In the genomic region with DNA sequence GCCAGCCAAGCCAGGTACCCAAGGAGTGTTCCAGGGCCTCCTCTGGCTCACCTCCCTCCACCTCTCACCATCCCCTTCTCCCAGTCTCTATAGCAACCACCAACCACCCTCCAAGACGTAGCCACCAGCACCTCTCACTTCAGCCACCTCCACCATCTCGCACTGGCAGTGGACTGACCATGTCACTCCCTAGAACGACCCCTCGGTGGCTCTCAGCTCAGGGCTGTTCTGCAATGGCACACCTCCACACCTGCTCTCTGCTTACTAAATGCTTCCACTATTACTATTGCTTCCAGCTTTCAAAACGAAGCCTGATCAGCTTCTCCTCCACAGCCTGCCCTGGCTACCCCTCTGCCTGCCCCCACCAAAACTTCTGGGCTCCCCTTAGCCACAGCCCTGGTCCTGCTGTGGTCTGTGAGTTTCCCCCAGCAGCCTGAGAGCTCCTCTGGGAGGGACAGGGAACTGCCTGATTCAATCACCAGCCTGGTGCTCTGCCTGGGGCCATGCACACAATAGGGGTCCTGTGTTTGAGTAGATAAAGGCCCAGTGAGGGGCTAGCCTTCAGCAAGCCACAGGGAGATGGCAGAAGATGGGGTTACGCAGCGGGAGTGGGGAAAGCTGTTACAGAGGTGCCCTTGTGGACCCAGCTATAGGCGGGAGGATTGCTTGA, we compare ENCODE assay signal across 3 cellular contexts.
TF ChIP-seq lines count a peak whose summit lies in the region.

No MANE protein-coding gene starts in this region.

TF ChIP-seq in WTC11, 78 proteins besides CTCF, POLR2A, EP300 and RAD21:
- TF ChIP-seq IRF2 (CRISPR knock-in tag; IDR thresholded peaks at IDR 0.05; ENCODE audit: borderline replicate concordance, low read depth) (no peak), ZNF121 (CRISPR knock-in tag; IDR thresholded peaks at IDR 0.05) (0 out of 2 replicates have a peak, but pooled peaks have one; percentile 29), CBFB (CRISPR knock-in tag; IDR thresholded peaks at IDR 0.05; ENCODE audit: low read depth) (no peak), E2F5 (CRISPR knock-in tag; IDR thresholded peaks at IDR 0.05) (no peak), MAX (CRISPR knock-in tag; IDR thresholded peaks at IDR 0.05) (no peak)
- TF ChIP-seq, protein P1, sequence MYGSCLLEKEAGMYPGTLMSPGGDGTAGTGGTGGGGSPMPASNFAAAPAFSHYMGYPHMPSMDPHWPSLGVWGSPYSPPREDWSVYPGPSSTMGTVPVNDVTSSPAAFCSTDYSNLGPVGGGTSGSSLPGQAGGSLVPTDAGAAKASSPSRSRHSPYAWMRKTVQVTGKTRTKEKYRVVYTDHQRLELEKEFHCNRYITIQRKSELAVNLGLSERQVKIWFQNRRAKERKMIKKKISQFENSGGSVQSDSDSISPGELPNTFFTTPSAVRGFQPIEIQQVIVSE (CRISPR knock-in tag; IDR thresholded peaks at IDR 0.05; ENCODE audit: borderline replicate concordance), result no peak

TF ChIP-seq in neural cell, 6 proteins besides CTCF, POLR2A, EP300 and RAD21:
- TF ChIP-seq MXI1 (conservative IDR thresholded peaks at IDR 0.05; ENCODE audit: poor library complexity, severe bottlenecking) (no peak), POLR2AphosphoS5 (IDR thresholded peaks at IDR 0.05) (no peak), SMC3 (conservative IDR thresholded peaks at IDR 0.05; ENCODE audit: poor library complexity) (no peak), TAF1 (IDR thresholded peaks at IDR 0.05; ENCODE audit: low read depth) (no peak), EZH2 (IDR thresholded peaks at IDR 0.05; ENCODE audit: borderline replicate concordance, insufficient read depth, low read length, poor library complexity, severe bottlenecking) (no peak), REST (IDR thresholded peaks at IDR 0.05; ENCODE audit: borderline replicate concordance) (no peak)

TF ChIP-seq in HepG2, 621 proteins besides CTCF, POLR2A, EP300 and RAD21:
- no peak for TF ChIP-seq HHEX (CRISPR knock-in tag; IDR thresholded peaks at IDR 0.05)
- TF ChIP-seq HCFC1 (IDR thresholded peaks at IDR 0.05; ENCODE audit: low read depth, low read length), result no peak
- TF ChIP-seq BORCS8-MEF2B (CRISPR knock-in tag; IDR thresholded peaks at IDR 0.05), result no peak
- TF ChIP-seq STAG1 (CRISPR knock-in tag; IDR thresholded peaks at IDR 0.05), result no peak
- no peak for TF ChIP-seq KLF15 (CRISPR knock-in tag; IDR thresholded peaks at IDR 0.05; ENCODE audit: borderline replicate concordance)
- TF ChIP-seq ATF5 (CRISPR knock-in tag; IDR thresholded peaks at IDR 0.05; ENCODE audit: low read depth), result no peak
- no peak for TF ChIP-seq FOXC1 (CRISPR knock-in tag; IDR thresholded peaks at IDR 0.05; ENCODE audit: borderline replicate concordance)
- TF ChIP-seq STAT5B (CRISPR knock-in tag; IDR thresholded peaks at IDR 0.05), result no peak
- TF ChIP-seq ZKSCAN1 (IDR thresholded peaks at IDR 0.05; ENCODE audit: low read length), result no peak
- no peak for TF ChIP-seq SOX13 (IDR thresholded peaks at IDR 0.05)
- no peak for TF ChIP-seq SOX13 (CRISPR knock-in tag; conservative IDR thresholded peaks at IDR 0.05 in 1 of 2, IDR thresholded peaks at IDR 0.05 in 1 of 2)
- TF ChIP-seq ZBTB7B (CRISPR knock-in tag; IDR thresholded peaks at IDR 0.05), result no peak
- TF ChIP-seq RNF219 (CRISPR knock-in tag; IDR thresholded peaks at IDR 0.05), result no peak
TF ChIP-seq in HepG2: peak in this region for 0.
